8 cellular contexts compared by ENCODE assay signal in genomic region chr17:67441052-67441738, GRCh38.
DNase-seq lines count a peak whose midpoint lies in the region; ATAC-seq, FAIRE-seq and TF ChIP-seq lines count a peak whose summit lies in the region.

No MANE protein-coding gene starts in this region.

- TF ChIP-seq CTCF in keratinocyte (optimal IDR thresholded peaks at IDR 0.05 in 1 of 3, IDR thresholded peaks at IDR 0.05 in 1 of 3, conservative IDR thresholded peaks at IDR 0.05 in 1 of 3; ENCODE audit: extremely low read depth in 1 of 3, insufficient read depth in 2 of 3, low read length in 3 of 3) = no peak

- no peaks in the 10 kb centered on the region for H3K9me1 ChIP-seq in keratinocyte (ENCODE audit: control insufficient read depth, extremely low read depth, insufficient read depth, low read length)

- no peaks in the 10 kb centered on the region for H3K27me3 ChIP-seq in keratinocyte (ENCODE audit: control insufficient read depth, extremely low read depth, insufficient read depth, low read length)

- H3K9ac ChIP-seq in keratinocyte (ENCODE audit: control insufficient read depth, extremely low read depth, insufficient read depth, low read length) = no peak overlapping the region

- dilution Hi-C loops in keratinocyte (cut with MboI; ENCODE audit: extremely low pct_ligation_motif_present, low sequenced_read_pairs) = no loop called here

- no peaks in the 10 kb centered on the region for H3K9me3 ChIP-seq in keratinocyte (ENCODE audit: control insufficient read depth, low read depth, low read length)

- no peak overlapping the region for H2AFZ ChIP-seq in keratinocyte (ENCODE audit: control insufficient read depth, low read length)

- FAIRE-seq in keratinocyte (lab: Jason Lieb, UNC) = peak; percentile 36

- peaks cover 6% of the 10 kb centered on the region for H3K4me1 ChIP-seq in keratinocyte (ENCODE audit: control insufficient read depth, extremely low read depth, insufficient read depth, low read length)

- H3K4me3 ChIP-seq in keratinocyte (ENCODE audit: control insufficient read depth in 2 of 3, extremely low read depth in 1 of 3, insufficient read depth in 2 of 3, low read depth in 1 of 3, low read length in 3 of 3) = no peak overlapping the region

- DNase-seq in SHP77 (lab: John Stamatoyannopoulos, UW) (peak; percentile 58 to 68), keratinocyte (ENCODE audit: low read depth, low spot score) (no peak), NCI-H1694 treated with DMSO at 0.1 percent for 48 hours (lab: John Stamatoyannopoulos, UW) (no peak)
- peak; percentile 78 for DNase-seq in activated naive CD4-positive, alpha-beta T cell treated with Interleukin-2 at 50 U/mL for 16 hours
- DNase-seq in stimulated activated CD4-positive, alpha-beta T cell treated with anti-CD3 and anti-CD28 coated beads, Interleukin-2, amount 100 ng/mL, for 48 hours = peak; percentile 55 to 58

- ATAC-seq in GM18861 (IDR thresholded peaks at IDR 0.05; ENCODE audit: unreplicated experiment) = peak; percentile 86
- ATAC-seq in HG03457 (IDR thresholded peaks at IDR 0.05; ENCODE audit: unreplicated experiment) = no peak
- no peak for ATAC-seq in GM19463 (IDR thresholded peaks at IDR 0.05; ENCODE audit: unreplicated experiment)

- H3K4me2 ChIP-seq in keratinocyte (ENCODE audit: control insufficient read depth, extremely low read depth, insufficient read depth, low read depth, low read length) = no peak overlapping the region

- no peaks in the 10 kb centered on the region for H3K36me3 ChIP-seq in keratinocyte (ENCODE audit: control insufficient read depth in 2 of 2, extremely low read depth in 1 of 2, insufficient read depth in 2 of 2, low read length in 2 of 2)

- H3K79me2 ChIP-seq in keratinocyte (ENCODE audit: control insufficient read depth, insufficient read depth, low read length) = peaks cover 4% of the 10 kb centered on the region

- H3K27ac ChIP-seq in keratinocyte (ENCODE audit: control insufficient read depth, insufficient read depth, low read length) = no peak overlapping the region

- H4K20me1 ChIP-seq in keratinocyte (ENCODE audit: control insufficient read depth, extremely low read depth, insufficient read depth, low read length) = no peaks in the 10 kb centered on the region

Comparison
In these comparisons a context has a peak if more than half of its experiments do, and no peak if none do; other contexts are left out.
1. DNase-seq: peak in SHP77 (2 of 2), activated naive CD4-positive, alpha-beta T cell treated with Interleukin-2 at 50 U/mL for 16 hours (single experiment) and stimulated activated CD4-positive, alpha-beta T cell treated with anti-CD3 and anti-CD28 coated beads, Interleukin-2, amount 100 ng/mL, for 48 hours (2 of 2); none in keratinocyte (single experiment) and NCI-H1694 treated with DMSO at 0.1 percent for 48 hours (single experiment).